ENCODE assay signal across 8 cellular contexts in the genomic region with DNA sequence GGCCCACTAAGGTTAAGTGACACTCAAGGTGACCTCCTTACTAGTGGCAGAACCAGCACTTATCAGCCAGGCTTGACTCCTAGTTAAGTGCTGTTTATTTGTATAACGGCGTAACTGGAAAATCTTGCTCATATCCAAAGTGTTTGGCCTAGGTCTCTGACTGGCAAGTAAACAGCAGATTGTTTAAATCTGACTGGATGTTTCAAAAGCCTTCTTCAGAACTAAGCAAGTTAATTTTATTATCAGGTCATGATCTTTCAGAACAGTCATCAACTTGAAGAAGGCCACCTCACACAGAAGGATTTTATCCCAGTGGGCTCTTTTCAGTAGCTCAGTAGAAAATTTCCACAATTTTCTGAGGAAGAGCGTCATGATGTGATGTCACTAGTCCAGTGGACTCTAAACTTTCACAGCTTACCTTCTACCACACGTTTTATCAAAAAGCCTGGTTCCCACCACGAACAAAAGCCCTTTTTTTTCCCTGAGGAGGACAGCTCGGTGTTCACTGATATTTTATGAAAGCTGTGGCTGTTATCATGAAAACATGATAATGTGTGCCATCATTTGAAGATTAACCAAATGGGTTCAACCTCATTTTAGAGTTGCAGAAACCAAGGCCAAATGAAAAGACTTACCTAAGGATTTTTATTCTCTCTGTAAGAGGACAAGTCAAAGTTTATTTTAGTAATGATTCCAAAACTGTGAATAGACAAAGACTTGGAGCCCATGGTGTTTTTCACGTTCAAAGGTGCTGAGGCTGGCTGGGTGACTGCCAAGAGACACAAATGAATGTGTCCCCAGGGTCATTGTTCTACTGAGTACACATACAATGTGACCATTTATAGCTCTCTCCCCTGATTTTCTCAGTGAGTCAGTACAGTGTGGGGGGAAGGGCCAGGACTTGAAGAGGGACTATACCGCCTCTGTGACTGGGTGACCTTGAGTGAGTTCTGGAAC. TPM values are rescaled to one million over a fixed set of nuclear protein-coding genes. Genes with fewer than 3 reads are reported as not detected.
DNase-seq lines count a peak whose midpoint lies in the region; ATAC-seq, FAIRE-seq and TF ChIP-seq lines count a peak whose summit lies in the region.

No MANE protein-coding gene starts in this region.

- peak overlapping the region; percentile 46 for H3K4me2 ChIP-seq in skeletal muscle satellite cell (ENCODE audit: low read length)

- H3K9me3 ChIP-seq in skeletal muscle satellite cell (replicated peaks; ENCODE audit: low read length) = no peaks in the 10 kb centered on the region

- no peak for TF ChIP-seq CTCF in HFFc6 (IDR thresholded peaks at IDR 0.05)

- no peaks in the 10 kb centered on the region for H3K27me3 ChIP-seq in skeletal muscle satellite cell (ENCODE audit: control insufficient read depth, insufficient read depth, low read length)

- H3K4me3 ChIP-seq in skeletal muscle satellite cell (ENCODE audit: low read length) = peak overlapping the region; percentile 10

- DNase-seq in HFFc6 = peak; percentile 98
- peak; percentile 93 for DNase-seq in SHP77 treated with DMSO at 0.1 percent for 48 hours (lab: John Stamatoyannopoulos, UW)
- DNase-seq in cardiac septum (ENCODE audit: low spot score) = peak; percentile 77
- no peak for DNase-seq in GM19239 (ENCODE audit: insufficient read length, low spot score)
- DNase-seq in cortex of kidney (lab: John Stamatoyannopoulos, UW) = no peak
- DNase-seq in H54 (ENCODE audit: insufficient read length, low spot score) = no peak

- H3K4me1 Mint-ChIP-seq in HFFc6 (ENCODE audit: low read depth) = peaks cover 98% of the 10 kb centered on the region

- peaks cover 32% of the 10 kb centered on the region for H3K4me1 ChIP-seq in skeletal muscle satellite cell (ENCODE audit: control insufficient read depth, insufficient read depth, low read length)

- FAIRE-seq in GM19239 (lab: Jason Lieb, UNC) (no peak), H54 (lab: Jason Lieb, UNC) (no peak)

- ATAC-seq in HG02763 (IDR thresholded peaks at IDR 0.05; ENCODE audit: unreplicated experiment) = no peak

- no peaks in the 10 kb centered on the region for H3K9me3 Mint-ChIP-seq in HFFc6

- TF ChIP-seq POLR2A in H54 (IDR thresholded peaks at IDR 0.05; ENCODE audit: low read depth, low read length) = no peak

- peaks cover 70% of the 10 kb centered on the region for H3K36me3 Mint-ChIP-seq in HFFc6 (ENCODE audit: low read depth)

- H3K27me3 Mint-ChIP-seq in HFFc6 (ENCODE audit: insufficient read depth) = peaks cover 1% of the 10 kb centered on the region; the same call in 1 of the 2 replicates

- intact Hi-C loops in cardiac septum (cut with DNase I) = loop anchor here (5.0 kb wide), 2 partner anchors 134 to 281 kb away; no protein-coding TSS in a partner anchor

- H3K27ac Mint-ChIP-seq in HFFc6 = peak overlapping the region; percentile 98

- peaks cover 15% of the 10 kb centered on the region for H3K36me3 ChIP-seq in skeletal muscle satellite cell (ENCODE audit: insufficient read depth, low read length)

- peak overlapping the region; percentile 55 for H3K9ac ChIP-seq in skeletal muscle satellite cell (ENCODE audit: low read depth, low read length)

- peak overlapping the region; percentile 80 for H3K4me3 Mint-ChIP-seq in HFFc6

RNA-seq across cellular contexts. Expression of a gene that starts 9.1 kb away (rescaled TPM):
- 10 to 100 TPM; 53.3 to 72.0 (median 57.9) TPM for total RNA-seq in HFFc6 (2021; fragmentation: NEBNext Ultra II Directional; extraction: Animal tissue kit (Norgen Biotek cat#: 25700))
- 7.0 TPM for total RNA-seq in cardiac septum
- 5.9 and 19.3 TPM in 2 replicates for total RNA-seq in skeletal muscle satellite cell (2012; rRNA removed)

Comparison
In these comparisons a context has a peak if more than half of its experiments do, and no peak if none do; other contexts are left out.
1. DNase-seq: peak in HFFc6 (single experiment), SHP77 treated with DMSO at 0.1 percent for 48 hours (single experiment) and cardiac septum (single experiment); none in GM19239 (single experiment), cortex of kidney (single experiment) and H54 (single experiment).